Comparison of ENCODE assay signal across 7 cellular contexts in the genomic region with DNA sequence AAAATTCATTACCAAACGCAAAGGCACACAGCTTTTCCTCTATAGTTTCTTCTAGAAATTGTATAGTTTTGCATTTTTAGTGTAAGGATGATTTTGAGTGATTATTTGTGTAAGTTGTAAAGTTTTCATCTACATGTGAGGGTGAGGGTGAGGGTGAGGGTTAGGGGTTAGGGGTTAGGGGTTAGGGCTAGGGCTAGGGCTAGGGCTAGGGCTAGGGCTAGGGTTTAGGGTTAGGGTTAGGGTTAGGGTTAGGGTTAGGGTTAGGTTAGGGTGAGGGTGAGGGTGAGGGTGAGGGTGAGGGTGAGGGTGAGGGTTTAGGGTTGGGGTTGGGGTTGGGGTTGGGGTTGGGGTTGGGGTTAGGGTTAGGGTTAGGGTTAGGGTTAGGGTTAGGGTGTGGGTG.
DNase-seq lines count a peak whose midpoint lies in the region; ATAC-seq and TF ChIP-seq lines count a peak whose summit lies in the region.
"Not testable (repeated sequence)": the region's sequence is repeated elsewhere in the genome, so short reads cannot be mapped to it uniquely, and the experiment has no call there.

No MANE protein-coding gene starts in this region.

- not testable (repeated sequence) for H3K23ac ChIP-seq in mesenchymal stem cell (ENCODE audit: low read length in 2 of 2)

- intact Hi-C loops in OCI-LY7 (cut with micrococcal nuclease; ENCODE audit: unreplicated experiment); colonic mucosa (cut with DNase I); heart left ventricle (cut with DNase I): not testable (repeated sequence)

- not testable (repeated sequence) for H3K9me3 Mint-ChIP-seq in activated CD4-positive, alpha-beta T cell treated with anti-CD3 and anti-CD28 coated beads, Interleukin-2, amount 10 ng/mL, durations not matched to agents 7 days and 5 days

- H3K27me3 Mint-ChIP-seq in activated CD4-positive, alpha-beta T cell treated with anti-CD3 and anti-CD28 coated beads, Interleukin-2, amount 10 ng/mL, durations not matched to agents 7 days and 5 days: not testable (repeated sequence)

- not testable (repeated sequence) for H3K36me3 ChIP-seq in OCI-LY7 (ENCODE audit: insufficient read depth, low read length); colonic mucosa; heart left ventricle; mesenchymal stem cell (ENCODE audit: control insufficient read depth in 1 of 2, insufficient read depth in 2 of 2, low read depth in 1 of 2, low read length in 2 of 2)

- not testable (repeated sequence) for H2BK15ac ChIP-seq in mesenchymal stem cell (ENCODE audit: low read depth, poor library complexity, severe bottlenecking)

- H3K36me3 Mint-ChIP-seq in activated CD4-positive, alpha-beta T cell treated with anti-CD3 and anti-CD28 coated beads, Interleukin-2, amount 10 ng/mL, durations not matched to agents 7 days and 5 days (ENCODE audit: low read depth): not testable (repeated sequence)

- not testable (repeated sequence) for H3K4me3 ChIP-seq in GM12865 (ENCODE audit: low read depth, low read length); OCI-LY7 (ENCODE audit: low read depth, low read length, poor library complexity, severe bottlenecking); colonic mucosa; heart left ventricle; mesenchymal stem cell (ENCODE audit: insufficient read depth in 1 of 2, low read depth in 1 of 2, low read length in 2 of 2)

- not testable (repeated sequence) for H3K4ac ChIP-seq in mesenchymal stem cell (ENCODE audit: low read depth in 1 of 2, low read length in 2 of 2)

- H4K91ac ChIP-seq in mesenchymal stem cell (ENCODE audit: low read length): not testable (repeated sequence)

- H3K79me1 ChIP-seq in mesenchymal stem cell (replicated peaks; ENCODE audit: low read length, poor library complexity, severe bottlenecking): not testable (repeated sequence)

- DNase-seq in GM12865 (ENCODE audit: low read depth) (peak; percentile 68), OCI-LY7 (ENCODE audit: low spot score) (peak; percentile 30), colonic mucosa (peak; percentile 67), heart left ventricle (peak in 3 of 5 donors; percentile 13 to 51 (median 45)), mesenchymal stem cell (peak; percentile 27)
- DNase-seq in activated CD4-positive, alpha-beta T cell treated with anti-CD3 and anti-CD28 coated beads, Interleukin-2, amount 10 ng/mL, durations not matched to agents 7 days and 5 days: peak; percentile 5
- DNase-seq in stimulated activated CD4-positive, alpha-beta T cell treated with anti-CD3 and anti-CD28 coated beads, Interleukin-15, amount 100 ng/mL, for 24 hours: peak; percentile 31

- not testable (repeated sequence) for H3K4me1 Mint-ChIP-seq in activated CD4-positive, alpha-beta T cell treated with anti-CD3 and anti-CD28 coated beads, Interleukin-2, amount 10 ng/mL, durations not matched to agents 7 days and 5 days

- H2BK5ac ChIP-seq in mesenchymal stem cell (ENCODE audit: low read depth, low read length, poor library complexity, severe bottlenecking): not testable (repeated sequence)

- H2AFZ ChIP-seq in OCI-LY7 (ENCODE audit: low read length); mesenchymal stem cell (ENCODE audit: low read depth, low read length): not testable (repeated sequence)

- not testable (repeated sequence) for H3K27ac ChIP-seq in OCI-LY7 (ENCODE audit: low read depth, low read length, poor library complexity, severe bottlenecking); colonic mucosa; heart left ventricle; mesenchymal stem cell (ENCODE audit: low read length, poor library complexity, severe bottlenecking)

- H3K79me2 ChIP-seq in OCI-LY7 (ENCODE audit: insufficient read depth, low read depth, low read length): not testable (repeated sequence)

- POLR2A ChIA-PET in OCI-LY7 (lab: Charles Lee); activated CD4-positive, alpha-beta T cell treated with anti-CD3 and anti-CD28 coated beads, Interleukin-2, amount 10 ng/mL, durations not matched to agents 7 days and 5 days (lab: Charles Lee): not testable (repeated sequence)

- ATAC-seq in heart left ventricle: peak in 2 of 4 donors; percentile 41 to 79

- not testable (repeated sequence) for H3K9ac ChIP-seq in colonic mucosa (ENCODE audit: low read depth in 2 of 2, low read length in 2 of 2); mesenchymal stem cell (ENCODE audit: low read length)

- WGBS in heart left ventricle, 4 donors: 63% methylated on average over 1 of the region's 1 CpG; no CpG with 5 or more reads in 3 of the 4 donors
- no CpG with 5 or more reads among the region's 1 CpG for WGBS in mesenchymal stem cell

- not testable (repeated sequence) for H2BK12ac ChIP-seq in mesenchymal stem cell (ENCODE audit: low read length in 2 of 2)

- not testable (repeated sequence) for H3K4me1 ChIP-seq in OCI-LY7 (ENCODE audit: insufficient read depth, low read length, poor library complexity, severe bottlenecking); colonic mucosa; heart left ventricle; mesenchymal stem cell (ENCODE audit: control insufficient read depth, insufficient read depth, low read depth, low read length)

- H3K4me3 Mint-ChIP-seq in activated CD4-positive, alpha-beta T cell treated with anti-CD3 and anti-CD28 coated beads, Interleukin-2, amount 10 ng/mL, durations not matched to agents 7 days and 5 days: not testable (repeated sequence)

- not testable (repeated sequence) for H2BK120ac ChIP-seq in mesenchymal stem cell (ENCODE audit: low read depth, low read length)

- H2AK5ac ChIP-seq in mesenchymal stem cell (ENCODE audit: low read length, severe bottlenecking): not testable (repeated sequence)

- not testable (repeated sequence) for H4K20me1 ChIP-seq in OCI-LY7 (ENCODE audit: insufficient read depth, low read length)

- H3K4me2 ChIP-seq in OCI-LY7 (ENCODE audit: low read length); mesenchymal stem cell (ENCODE audit: low read length, poor library complexity, severe bottlenecking): not testable (repeated sequence)

- CTCF ChIA-PET in OCI-LY7 (lab: Charles Lee; ENCODE audit: unreplicated experiment); activated CD4-positive, alpha-beta T cell treated with anti-CD3 and anti-CD28 coated beads, Interleukin-2, amount 10 ng/mL, durations not matched to agents 7 days and 5 days (lab: Charles Lee): not testable (repeated sequence)

- TF ChIP-seq CTCF in GM12865 (IDR thresholded peaks at IDR 0.05; ENCODE audit: insufficient read depth, low read depth, low read length, missing control alignments); OCI-LY7 (conservative IDR thresholded peaks at IDR 0.05; ENCODE audit: low read length); colonic mucosa (IDR thresholded peaks at IDR 0.05); heart left ventricle (IDR thresholded peaks at IDR 0.05): not testable (repeated sequence)

- not testable (repeated sequence) for H3K18ac ChIP-seq in mesenchymal stem cell (ENCODE audit: low read depth in 1 of 2, low read length in 2 of 2)

- not testable (repeated sequence) for H3K27me3 ChIP-seq in colonic mucosa; heart left ventricle; mesenchymal stem cell (ENCODE audit: control insufficient read depth in 1 of 2, insufficient read depth in 1 of 2, low read length in 2 of 2)

- not testable (repeated sequence) for H4K8ac ChIP-seq in mesenchymal stem cell (ENCODE audit: low read length)

- not testable (repeated sequence) for H3K9me2 ChIP-seq in OCI-LY7 (ENCODE audit: insufficient read depth, low read length)

- not testable (repeated sequence) for TF ChIP-seq POLR2A in heart left ventricle (IDR thresholded peaks at IDR 0.05)

- not testable (repeated sequence) for H3K14ac ChIP-seq in mesenchymal stem cell (ENCODE audit: low read length in 2 of 2)

- H3K27ac Mint-ChIP-seq in activated CD4-positive, alpha-beta T cell treated with anti-CD3 and anti-CD28 coated beads, Interleukin-2, amount 10 ng/mL, durations not matched to agents 7 days and 5 days: not testable (repeated sequence)

- not testable (repeated sequence) for H3K9me3 ChIP-seq in OCI-LY7 (ENCODE audit: low read length); colonic mucosa; heart left ventricle; mesenchymal stem cell (ENCODE audit: control insufficient read depth, low read length)

- BruUV-seq in OCI-LY7 (replicated peaks; lab: Mats Ljungman, UMichigan): not testable (repeated sequence)

Comparison
In these comparisons a context has a peak if more than half of its experiments do, and no peak if none do; other contexts are left out.
1. DNase-seq: peak in every context shown above with its lines; median percentile 68 in GM12865; 67 in colonic mucosa; 45 in heart left ventricle; 31 in stimulated activated CD4-positive, alpha-beta T cell treated with anti-CD3 and anti-CD28 coated beads, Interleukin-15, amount 100 ng/mL, for 24 hours; 30 in OCI-LY7; 27 in mesenchymal stem cell; 5 in activated CD4-positive, alpha-beta T cell treated with anti-CD3 and anti-CD28 coated beads, Interleukin-2, amount 10 ng/mL, durations not matched to agents 7 days and 5 days.